ENCODE assay signal across 10 cellular contexts in genomic region chr6:27601668-27602254, GRCh38.
DNase-seq lines count a peak whose midpoint lies in the region; ATAC-seq and TF ChIP-seq lines count a peak whose summit lies in the region.
"Had no signal": no experiment of that assay in that cellular context is flagged by ENCODE, and none has a peak within 500 bp of the region (broad histone marks: within the 10 kb centered on the region; RNA-seq: fewer than 3 reads in every experiment).

No MANE protein-coding gene starts in this region.

- TF ChIP-seq RAD21 in Ishikawa (IDR thresholded peaks at IDR 0.05; ENCODE audit: low read depth) = no peak

- no peak for TF ChIP-seq CTCF in right atrium auricular region (IDR thresholded peaks at IDR 0.05)

- peaks cover 70 to 77% of the 10 kb centered on the region in 2 donors for H3K27me3 Mint-ChIP-seq in CD8-positive, alpha-beta memory T cell
- peaks cover 46% of the 10 kb centered on the region for H3K27me3 Mint-ChIP-seq in activated CD4-positive, alpha-beta memory T cell treated with anti-CD3 and anti-CD28 coated beads, Interleukin-2, amount 10 ng/mL, durations not matched to agents 7 days and 5 days

- ATAC-seq in GM18517 (IDR thresholded peaks at IDR 0.05; ENCODE audit: unreplicated experiment) = no peak
- ATAC-seq: pancreas had no signal

- H3K9ac ChIP-seq in iPS-20b (ENCODE audit: low read depth, low read length) = peak overlapping the region; percentile 56; the same call in 1 of the 2 replicates

- H3K36me3 ChIP-seq in CD8-positive, alpha-beta memory T cell (ENCODE audit: insufficient read depth, low read length) = no peaks in the 10 kb centered on the region
- H3K36me3 ChIP-seq in iPS-20b (ENCODE audit: insufficient read depth, low read depth, low read length) (no peaks in the 10 kb centered on the region), right atrium auricular region (no peaks in the 10 kb centered on the region)
- H3K36me3 ChIP-seq: pancreas had no signal

- H3K27ac Mint-ChIP-seq in CD8-positive, alpha-beta memory T cell = peak overlapping the region in 3 of 8 donors; percentile 19 to 75 (median 36)
- H3K27ac Mint-ChIP-seq in activated CD4-positive, alpha-beta memory T cell treated with anti-CD3 and anti-CD28 coated beads, Interleukin-2, amount 10 ng/mL, durations not matched to agents 7 days and 5 days = peak overlapping the region; percentile 71

- peaks cover 0 to 3% (median 0%) of the 10 kb centered on the region in 3 donors for H3K36me3 Mint-ChIP-seq in CD8-positive, alpha-beta memory T cell
- peaks cover 4% of the 10 kb centered on the region for H3K36me3 Mint-ChIP-seq in activated CD4-positive, alpha-beta memory T cell treated with anti-CD3 and anti-CD28 coated beads, Interleukin-2, amount 10 ng/mL, durations not matched to agents 7 days and 5 days (ENCODE audit: low read depth)

- no peak overlapping the region for H3K4me3 ChIP-seq in CD8-positive, alpha-beta memory T cell (ENCODE audit: low read length)
- H3K4me3 ChIP-seq in iPS-20b (ENCODE audit: low read length) (peak overlapping the region; percentile 81), right atrium auricular region (no peak overlapping the region)
- H3K4me3 ChIP-seq: pancreas had no signal

- H3K4me1 ChIP-seq in CD8-positive, alpha-beta memory T cell (ENCODE audit: insufficient read depth, low read length) = no peaks in the 10 kb centered on the region
- H3K4me1 ChIP-seq in iPS-20b (ENCODE audit: insufficient read depth, low read length) = no peaks in the 10 kb centered on the region; the same call in 1 of the 2 replicates
- H3K4me1 ChIP-seq in right atrium auricular region = no peaks in the 10 kb centered on the region
- H3K4me1 ChIP-seq: pancreas had no signal

- peaks cover 35% of the 10 kb centered on the region for H3K27me3 ChIP-seq in CD8-positive, alpha-beta memory T cell (ENCODE audit: insufficient read depth, low read length, poor library complexity, severe bottlenecking)
- H3K27me3 ChIP-seq in iPS-20b (ENCODE audit: insufficient read depth, low read length) = peaks cover 54% of the 10 kb centered on the region
- peaks cover 0 to 15% of the 10 kb centered on the region in 2 donors for H3K27me3 ChIP-seq in right atrium auricular region

- CTCF ChIA-PET in CD8-positive, alpha-beta memory T cell (lab: Charles Lee) = no interaction called here
- CTCF ChIA-PET in activated CD4-positive, alpha-beta memory T cell treated with anti-CD3 and anti-CD28 coated beads, Interleukin-2, amount 10 ng/mL, durations not matched to agents 7 days and 5 days (lab: Charles Lee) = interaction anchor here (1.1 to 1.3 kb wide), 2 partner anchors 10 to 86 kb away, joined by 3 to 5 read pairs; no protein-coding TSS in a partner anchor

- TF ChIP-seq EP300 in Ishikawa (IDR thresholded peaks at IDR 0.05; ENCODE audit: borderline replicate concordance) = no peak

- H3K4me3 Mint-ChIP-seq in CD8-positive, alpha-beta memory T cell = peak overlapping the region; percentile 40 to 80 (median 75)
- H3K4me3 Mint-ChIP-seq in activated CD4-positive, alpha-beta memory T cell treated with anti-CD3 and anti-CD28 coated beads, Interleukin-2, amount 10 ng/mL, durations not matched to agents 7 days and 5 days = peak overlapping the region; percentile 76

- POLR2A ChIA-PET in CD8-positive, alpha-beta memory T cell (lab: Charles Lee) = no interaction called here
- POLR2A ChIA-PET in activated CD4-positive, alpha-beta memory T cell treated with anti-CD3 and anti-CD28 coated beads, Interleukin-2, amount 10 ng/mL, durations not matched to agents 7 days and 5 days (lab: Charles Lee) = interaction anchor here (0.9 kb wide), 1 partner anchor 17 kb away, joined by 3 read pairs; no protein-coding TSS in a partner anchor

- H3K4me1 Mint-ChIP-seq in CD8-positive, alpha-beta memory T cell = peaks cover 12 to 33% (median 29%) of the 10 kb centered on the region in 3 donors
- H3K4me1 Mint-ChIP-seq in activated CD4-positive, alpha-beta memory T cell treated with anti-CD3 and anti-CD28 coated beads, Interleukin-2, amount 10 ng/mL, durations not matched to agents 7 days and 5 days = peaks cover 30% of the 10 kb centered on the region

- intact Hi-C loops in head of caudate nucleus (cut with DNase I) = no loop called here

- no peaks in the 10 kb centered on the region for H3K9me3 ChIP-seq in CD8-positive, alpha-beta memory T cell (ENCODE audit: low read length)
- H3K9me3 ChIP-seq in iPS-20b (ENCODE audit: insufficient read depth, low read depth, low read length) (no peaks in the 10 kb centered on the region), right atrium auricular region (peaks cover 0 to 5% of the 10 kb centered on the region in 2 donors)
- H3K9me3 ChIP-seq: pancreas had no signal

- no peak for DNase-seq in CD8-positive, alpha-beta memory T cell
- peak; percentile 28 for DNase-seq in activated CD4-positive, alpha-beta memory T cell treated with anti-CD3 and anti-CD28 coated beads, Interleukin-2, amount 10 ng/mL, durations not matched to agents 7 days and 5 days
- DNase-seq in NCI-H510A treated with DMSO at 0.1 percent for 48 hours (lab: John Stamatoyannopoulos, UW) (no peak), right atrium auricular region (ENCODE audit: low spot score) (no peak), head of caudate nucleus (no peak)
- DNase-seq: foreskin fibroblast, pancreas had no signal

- H3K9me3 Mint-ChIP-seq in CD8-positive, alpha-beta memory T cell = peaks cover 7 to 34% (median 23%) of the 10 kb centered on the region in 5 donors
- peaks cover 7% of the 10 kb centered on the region for H3K9me3 Mint-ChIP-seq in activated CD4-positive, alpha-beta memory T cell treated with anti-CD3 and anti-CD28 coated beads, Interleukin-2, amount 10 ng/mL, durations not matched to agents 7 days and 5 days

- H3K27ac ChIP-seq in CD8-positive, alpha-beta memory T cell (ENCODE audit: low read depth, low read length) = peak overlapping the region; percentile 46
- no peak overlapping the region for H3K27ac ChIP-seq in iPS-20b (ENCODE audit: low read length)
- H3K27ac ChIP-seq in right atrium auricular region = no peak overlapping the region
- H3K27ac ChIP-seq: pancreas had no signal

TF ChIP-seq in Ishikawa, 13 proteins besides CTCF, POLR2A, EP300 and RAD21:
- no peak for TF ChIP-seq TAF1 (IDR thresholded peaks at IDR 0.05; ENCODE audit: low read depth)
- peak; percentile 47; the same call in 1 of the 2 replicates for TF ChIP-seq CEBPB (IDR thresholded peaks at IDR 0.05)
- TF ChIP-seq EGR1 (IDR thresholded peaks at IDR 0.05) = no peak
- no peak for TF ChIP-seq YY1 (IDR thresholded peaks at IDR 0.05; ENCODE audit: low read depth)
- no peak for TF ChIP-seq MAX (IDR thresholded peaks at IDR 0.05)
- TF ChIP-seq ZBTB7A (IDR thresholded peaks at IDR 0.05; ENCODE audit: low read depth) = no peak
